In the genomic region with DNA sequence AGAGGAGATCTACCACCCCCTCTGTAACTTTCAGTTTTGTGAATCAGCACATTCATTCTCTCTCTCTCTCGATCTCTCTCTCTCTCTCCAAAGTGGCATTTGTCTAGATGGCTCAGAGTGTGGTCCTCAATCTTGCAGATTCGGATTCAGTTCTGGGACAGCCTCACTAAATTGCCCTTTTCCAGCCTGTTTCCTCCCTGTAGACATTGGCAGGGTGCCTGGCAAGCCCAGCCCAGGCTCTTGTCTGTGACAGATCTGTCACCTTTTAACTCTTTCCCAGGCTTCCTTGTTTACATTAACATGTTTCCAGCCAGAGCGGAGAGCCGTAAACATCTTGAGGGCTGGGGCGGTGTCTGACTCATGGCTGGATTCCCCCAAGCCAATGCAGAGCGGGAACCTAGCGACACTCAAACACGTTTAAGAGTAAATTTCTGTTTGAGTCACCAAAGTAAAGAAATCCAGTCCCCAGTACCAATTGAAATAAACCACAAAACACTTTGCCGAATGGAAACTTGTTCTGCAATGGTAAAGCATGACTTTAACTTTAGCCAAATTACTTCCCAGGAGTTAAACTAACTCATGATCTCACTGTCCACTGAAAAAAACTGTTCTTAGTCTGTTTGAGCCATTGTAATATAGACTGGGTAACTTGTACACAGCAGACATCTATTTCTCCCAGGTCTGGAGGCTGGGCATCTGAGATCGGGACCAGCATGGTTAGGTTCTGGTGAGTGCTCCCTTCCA, we compare ENCODE assay signal across 8 cellular contexts. TPM values are rescaled to one million over a fixed set of nuclear protein-coding genes. Genes with fewer than 3 reads are reported as not detected.
DNase-seq lines count a peak whose midpoint lies in the region; ATAC-seq and TF ChIP-seq lines count a peak whose summit lies in the region.

No MANE protein-coding gene starts in this region.

- peak overlapping the region; percentile 59 for H3K27ac ChIP-seq in SJSA1

- peaks cover 4% of the 10 kb centered on the region for H3K9me3 Mint-ChIP-seq in stimulated activated naive CD8-positive, alpha-beta T cell treated with anti-CD3 and anti-CD28 coated beads, Interleukin-15, Interleukin-2, amounts not matched to agents 100 ng/mL and 50 ng/mL, for 24 hours
- H3K9me3 Mint-ChIP-seq in WTC11: peaks cover 7% of the 10 kb centered on the region; the same call in 1 of the 2 replicates

- no peaks in the 10 kb centered on the region for H3K27me3 ChIP-seq in SJSA1 (replicated peaks)

- ATAC-seq in GM18870 (IDR thresholded peaks at IDR 0.05; ENCODE audit: unreplicated experiment) (peak; percentile 93), HG03378 (IDR thresholded peaks at IDR 0.05; ENCODE audit: unreplicated experiment) (peak; percentile 93), WTC11 (no peak)

- no peaks in the 10 kb centered on the region for H3K36me3 ChIP-seq in SJSA1

- DNase-seq in A172 (ENCODE audit: low spot score): peak; percentile 96
- DNase-seq in SJSA1 (ENCODE audit: low read depth in 1 of 2, low spot score in 2 of 2): peak; percentile 97
- peak; percentile 74 to 79 for DNase-seq in foreskin fibroblast
- DNase-seq in SKM-1 treated with dmso at 0.1 percent for 144 hours (lab: John Stamatoyannopoulos, UW; ENCODE audit: unreplicated experiment): no peak
- DNase-seq in WTC11 (ENCODE audit: low spot score): no peak

- POLR2A ChIA-PET in WTC11 (lab: Charles Lee): no interaction called here

- H3K4me1 Mint-ChIP-seq in stimulated activated naive CD8-positive, alpha-beta T cell treated with anti-CD3 and anti-CD28 coated beads, Interleukin-15, Interleukin-2, amounts not matched to agents 100 ng/mL and 50 ng/mL, for 24 hours (ENCODE audit: low read depth): peaks cover 10% of the 10 kb centered on the region
- H3K4me1 Mint-ChIP-seq in WTC11: peaks cover 20% of the 10 kb centered on the region

- no peaks in the 10 kb centered on the region for H3K9me3 ChIP-seq in SJSA1 (replicated peaks)

- TF ChIP-seq CTCF in foreskin fibroblast (IDR thresholded peaks at IDR 0.05; ENCODE audit: low read depth, low read length) (no peak), WTC11 (IDR thresholded peaks at IDR 0.05) (no peak)

- H3K27ac Mint-ChIP-seq in stimulated activated naive CD8-positive, alpha-beta T cell treated with anti-CD3 and anti-CD28 coated beads, Interleukin-15, Interleukin-2, amounts not matched to agents 100 ng/mL and 50 ng/mL, for 24 hours: peak overlapping the region; percentile 59
- no peak overlapping the region for H3K27ac Mint-ChIP-seq in WTC11

- H3K4me3 Mint-ChIP-seq in stimulated activated naive CD8-positive, alpha-beta T cell treated with anti-CD3 and anti-CD28 coated beads, Interleukin-15, Interleukin-2, amounts not matched to agents 100 ng/mL and 50 ng/mL, for 24 hours: peak overlapping the region; percentile 51
- no peak overlapping the region for H3K4me3 Mint-ChIP-seq in WTC11

- CTCF ChIA-PET in WTC11 (lab: Charles Lee): interaction anchor here (1.0 kb wide), 1 partner anchor 30 kb away, joined by 5 read pairs; no protein-coding TSS in a partner anchor

- peaks cover 4% of the 10 kb centered on the region for H3K36me3 Mint-ChIP-seq in stimulated activated naive CD8-positive, alpha-beta T cell treated with anti-CD3 and anti-CD28 coated beads, Interleukin-15, Interleukin-2, amounts not matched to agents 100 ng/mL and 50 ng/mL, for 24 hours (ENCODE audit: low read depth)
- H3K36me3 Mint-ChIP-seq in WTC11: no peaks in the 10 kb centered on the region

- H3K4me1 ChIP-seq in SJSA1 (replicated peaks): peaks cover 19% of the 10 kb centered on the region

- H3K4me3 ChIP-seq in SJSA1: no peak overlapping the region
- no peak overlapping the region for H3K4me3 ChIP-seq in foreskin fibroblast (ENCODE audit: low read depth in 1 of 2, low read length in 2 of 2)

- peaks cover 42% of the 10 kb centered on the region for H3K27me3 Mint-ChIP-seq in stimulated activated naive CD8-positive, alpha-beta T cell treated with anti-CD3 and anti-CD28 coated beads, Interleukin-15, Interleukin-2, amounts not matched to agents 100 ng/mL and 50 ng/mL, for 24 hours
- H3K27me3 Mint-ChIP-seq in WTC11 (ENCODE audit: low read depth): no peaks in the 10 kb centered on the region; the same call in 1 of the 2 replicates

TF ChIP-seq in WTC11, 78 proteins besides CTCF, POLR2A, EP300 and RAD21 (continues in another document):
- TF ChIP-seq ZNF263 (CRISPR knock-in tag; IDR thresholded peaks at IDR 0.05; ENCODE audit: low read depth): no peak
- TF ChIP-seq GRHL2 (CRISPR knock-in tag; IDR thresholded peaks at IDR 0.05; ENCODE audit: insufficient replicate concordance, severe bottlenecking): no peak
- TF ChIP-seq STAT6 (CRISPR knock-in tag; conservative IDR thresholded peaks at IDR 0.05; ENCODE audit: low read depth): no peak
- TF ChIP-seq ZNF317 (CRISPR knock-in tag; IDR thresholded peaks at IDR 0.05; ENCODE audit: borderline replicate concordance, low read depth): no peak
- no peak for TF ChIP-seq MYBL2 (CRISPR knock-in tag; IDR thresholded peaks at IDR 0.05)
- no peak for TF ChIP-seq USF1 (CRISPR knock-in tag; IDR thresholded peaks at IDR 0.05)
- TF ChIP-seq ERG (CRISPR knock-in tag; IDR thresholded peaks at IDR 0.05): no peak
- TF ChIP-seq, protein P1, sequence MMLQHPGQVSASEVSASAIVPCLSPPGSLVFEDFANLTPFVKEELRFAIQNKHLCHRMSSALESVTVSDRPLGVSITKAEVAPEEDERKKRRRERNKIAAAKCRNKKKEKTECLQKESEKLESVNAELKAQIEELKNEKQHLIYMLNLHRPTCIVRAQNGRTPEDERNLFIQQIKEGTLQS (CRISPR knock-in tag; conservative IDR thresholded peaks at IDR 0.05): no peak
- TF ChIP-seq CREB1 (CRISPR knock-in tag; IDR thresholded peaks at IDR 0.05): no peak
- TF ChIP-seq SOX15 (CRISPR knock-in tag; IDR thresholded peaks at IDR 0.05): no peak
- no peak for TF ChIP-seq SP1 (CRISPR knock-in tag; conservative IDR thresholded peaks at IDR 0.05)
- TF ChIP-seq NR3C1 (CRISPR knock-in tag; conservative IDR thresholded peaks at IDR 0.05; ENCODE audit: low read depth): no peak
- TF ChIP-seq, protein P2, sequence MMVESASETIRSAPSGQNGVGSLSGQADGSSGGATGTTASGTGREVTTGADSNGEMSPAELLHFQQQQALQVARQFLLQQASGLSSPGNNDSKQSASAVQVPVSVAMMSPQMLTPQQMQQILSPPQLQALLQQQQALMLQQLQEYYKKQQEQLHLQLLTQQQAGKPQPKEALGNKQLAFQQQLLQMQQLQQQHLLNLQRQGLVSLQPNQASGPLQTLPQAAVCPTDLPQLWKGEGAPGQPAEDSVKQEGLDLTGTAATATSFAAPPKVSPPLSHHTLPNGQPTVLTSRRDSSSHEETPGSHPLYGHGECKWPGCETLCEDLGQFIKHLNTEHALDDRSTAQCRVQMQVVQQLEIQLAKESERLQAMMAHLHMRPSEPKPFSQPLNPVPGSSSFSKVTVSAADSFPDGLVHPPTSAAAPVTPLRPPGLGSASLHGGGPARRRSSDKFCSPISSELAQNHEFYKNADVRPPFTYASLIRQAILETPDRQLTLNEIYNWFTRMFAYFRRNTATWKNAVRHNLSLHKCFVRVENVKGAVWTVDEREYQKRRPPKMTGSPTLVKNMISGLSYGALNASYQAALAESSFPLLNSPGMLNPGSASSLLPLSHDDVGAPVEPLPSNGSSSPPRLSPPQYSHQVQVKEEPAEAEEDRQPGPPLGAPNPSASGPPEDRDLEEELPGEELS (CRISPR knock-in tag; IDR thresholded peaks at IDR 0.05): no peak

RNA-seq across cellular contexts. Expression of gene CYP27C1, which starts 6.6 kb away (rescaled TPM):
- 1.1 and 3.0 TPM in 2 replicates for total RNA-seq in A172 (2014; rRNA removed; shearing (Covaris generic))
- 0.63 and 2.7 TPM in 2 replicates for total RNA-seq in SJSA1 (2014; rRNA removed; shearing (Covaris generic))
- 2.1 to 2.9 TPM (median 2.4 TPM) in 3 replicates for total RNA-seq in WTC11 (2021)

Comparison
In these comparisons a context has a peak if more than half of its experiments do, and no peak if none do; other contexts are left out.
1. DNase-seq: peak in A172 (single experiment), SJSA1 (2 of 2) and foreskin fibroblast (2 of 2); none in SKM-1 treated with dmso at 0.1 percent for 144 hours (single experiment) and WTC11 (single experiment).